ENCODE assay signal across 7 cellular contexts in genomic region chr10:87162702-87163101, GRCh38.
DNase-seq lines count a peak whose midpoint lies in the region; ATAC-seq, FAIRE-seq and TF ChIP-seq lines count a peak whose summit lies in the region.
"Not testable (repeated sequence)": the region's sequence is repeated elsewhere in the genome, so short reads cannot be mapped to it uniquely, and the experiment has no call there.

No MANE protein-coding gene starts in this region.

- not testable (repeated sequence) for H3K27me3 ChIP-seq in RWPE2 (ENCODE audit: insufficient read depth, poor library complexity, severe bottlenecking); bronchial epithelial cell (ENCODE audit: control insufficient read depth, insufficient read depth, low read length)

- H3K4me1 ChIP-seq in RWPE2 (ENCODE audit: insufficient read depth, poor library complexity, severe bottlenecking): not testable (repeated sequence)

- H3K9me3 ChIP-seq in RWPE2 (ENCODE audit: severe bottlenecking): not testable (repeated sequence)

- DNase-seq in AG10803 (ENCODE audit: low read depth) (peak; percentile 11), bronchial epithelial cell (ENCODE audit: low read depth) (peak; percentile 54), epithelial cell of esophagus (ENCODE audit: low read depth) (peak; percentile 68), fibroblast of the aortic adventitia (ENCODE audit: low read depth) (peak; percentile 2), skeletal muscle cell (ENCODE audit: low read depth) (peak; percentile 10)
- not testable (repeated sequence) for DNase-seq in RWPE2 (ENCODE audit: low spot score); left lobe of liver (ENCODE audit: low spot score)

- not testable (repeated sequence) for H3K4me3 ChIP-seq in AG10803 (ENCODE audit: low read length); RWPE2 (ENCODE audit: severe bottlenecking); bronchial epithelial cell (ENCODE audit: low read depth, low read length); epithelial cell of esophagus (ENCODE audit: low read length); fibroblast of the aortic adventitia (ENCODE audit: low read depth, low read length); skeletal muscle cell (ENCODE audit: low read depth, low read length)

- FAIRE-seq in bronchial epithelial cell (lab: Jason Lieb, UNC): not testable (repeated sequence)

- TF ChIP-seq CTCF in AG10803 (conservative IDR thresholded peaks at IDR 0.05; ENCODE audit: low read length); RWPE2 (IDR thresholded peaks at IDR 0.05; ENCODE audit: poor library complexity, severe bottlenecking); bronchial epithelial cell (IDR thresholded peaks at IDR 0.05; ENCODE audit: insufficient read depth, low read length, severe bottlenecking); fibroblast of the aortic adventitia (IDR thresholded peaks at IDR 0.05; ENCODE audit: insufficient read depth, low read length): not testable (repeated sequence)
- peak; percentile 19 for TF ChIP-seq CTCF in epithelial cell of esophagus (IDR thresholded peaks at IDR 0.05; ENCODE audit: insufficient read depth, low read depth, low read length, missing control alignments)

- not testable (repeated sequence) for H3K36me3 ChIP-seq in RWPE2 (ENCODE audit: low read depth); bronchial epithelial cell (ENCODE audit: control insufficient read depth, insufficient read depth, low read length)

- peak overlapping the region; percentile 39 for H3K27ac ChIP-seq in RWPE2 (ENCODE audit: poor library complexity, severe bottlenecking)

- peak; percentile 84 for ATAC-seq in RWPE2 (ENCODE audit: low read depth)
- ATAC-seq in left lobe of liver: peak; percentile 51
